9 cellular contexts compared by ENCODE assay signal in the genomic region with DNA sequence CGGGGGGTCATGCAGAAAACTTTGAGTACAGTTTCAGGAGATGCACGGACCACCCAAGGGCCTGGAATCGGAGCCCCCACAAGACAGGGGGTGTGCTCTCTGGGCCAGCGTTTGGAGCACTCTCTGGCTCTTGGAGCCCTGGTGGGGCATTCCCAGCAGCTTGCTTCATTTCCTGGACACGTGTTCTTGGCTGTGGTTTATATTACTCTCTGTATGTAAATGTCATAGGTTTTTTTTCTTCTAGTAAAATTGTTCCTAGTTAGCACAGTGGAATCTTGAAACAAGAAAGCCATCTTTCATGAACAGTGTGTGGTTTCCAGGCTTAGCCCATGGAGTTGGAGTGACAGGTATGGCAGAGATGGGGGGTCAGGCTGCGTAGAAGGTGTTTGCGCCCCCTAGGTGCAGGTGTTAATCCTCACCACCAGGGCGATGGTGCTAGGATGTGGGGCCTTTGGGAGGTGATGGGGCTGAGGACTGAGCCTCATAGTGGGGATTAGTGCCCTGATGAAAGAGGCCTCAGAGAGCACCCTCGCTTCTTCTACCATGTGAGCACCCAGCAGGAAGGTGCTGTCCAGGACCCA.
A peak's percentile ranks its signal among the peaks of the same experiment; 100 is the strongest.
DNase-seq lines count a peak whose midpoint lies in the region; ATAC-seq, FAIRE-seq and TF ChIP-seq lines count a peak whose summit lies in the region.
"Had no signal": no experiment of that assay in that cellular context is flagged by ENCODE, and none has a peak within 500 bp of the region (broad histone marks: within the 10 kb centered on the region; RNA-seq: fewer than 3 reads in every experiment).

No MANE protein-coding gene starts in this region.

- H2BK120ac ChIP-seq in trophoblast cell (ENCODE audit: insufficient read depth, low read length, poor library complexity) = no peak overlapping the region

- DNase-seq in A549 (ENCODE audit: low read depth in 1 of 2, low spot score in 1 of 2) = peak; percentile 46 to 48
- peak; percentile 32 for DNase-seq in GM04504 (ENCODE audit: low read depth)
- peak; percentile 18 for DNase-seq in RKO (ENCODE audit: low spot score)
- DNase-seq in fibroblast of the conjunctiva (ENCODE audit: low read depth) = peak; percentile 9
- DNase-seq in trophoblast cell = no peak
- DNase-seq in mucosa of gallbladder (ENCODE audit: low spot score) = no peak
- no peak for DNase-seq in CD8-positive, alpha-beta memory T cell

- H3K27me3 Mint-ChIP-seq in CD8-positive, alpha-beta memory T cell = peaks cover 3 to 10% of the 10 kb centered on the region in 2 donors

- H3K79me1 ChIP-seq in trophoblast cell (ENCODE audit: low read length) = no peaks in the 10 kb centered on the region

- H3K4me3 ChIP-seq in A549 (no peak overlapping the region), trophoblast cell (ENCODE audit: low read depth, low read length) (no peak overlapping the region)
- H3K4me3 ChIP-seq in CD8-positive, alpha-beta memory T cell (ENCODE audit: low read length) = no peak overlapping the region

- TF ChIP-seq EP300 in A549 (IDR thresholded peaks at IDR 0.05) = no peak

- H3K27ac Mint-ChIP-seq in CD8-positive, alpha-beta memory T cell = no peak overlapping the region

- H3K23ac ChIP-seq in trophoblast cell (ENCODE audit: low read length) = no peak overlapping the region

- H3K4me2 ChIP-seq in A549 = no peak overlapping the region
- no peak overlapping the region for H3K4me2 ChIP-seq in trophoblast cell (ENCODE audit: low read length)

- POLR2A ChIA-PET in A549 (lab: Yijun Ruan, JAX) = no interaction called here
- POLR2A ChIA-PET in CD8-positive, alpha-beta memory T cell (lab: Charles Lee) = no interaction called here

- no peaks in the 10 kb centered on the region for H3K27me3 ChIP-seq in trophoblast cell (ENCODE audit: insufficient read depth, low read length)
- H3K27me3 ChIP-seq in CD8-positive, alpha-beta memory T cell (ENCODE audit: insufficient read depth, low read length, poor library complexity, severe bottlenecking) = no peaks in the 10 kb centered on the region

- H3K9me3 Mint-ChIP-seq in CD8-positive, alpha-beta memory T cell = no peaks in the 10 kb centered on the region

- H2AK5ac ChIP-seq in trophoblast cell (ENCODE audit: low read length) = no peak overlapping the region

- no peaks in the 10 kb centered on the region; the same call in 2 of the 3 replicates for H3K4me1 ChIP-seq in A549
- no peaks in the 10 kb centered on the region for H3K4me1 ChIP-seq in trophoblast cell (ENCODE audit: control insufficient read depth in 1 of 2, insufficient read depth in 2 of 2, low read length in 2 of 2)
- H3K4me1 ChIP-seq in CD8-positive, alpha-beta memory T cell (ENCODE audit: insufficient read depth, low read length) = no peaks in the 10 kb centered on the region

- no peak for TF ChIP-seq POLR2A in A549 (IDR thresholded peaks at IDR 0.05; ENCODE audit: low read length)

- no peak overlapping the region for H3K4ac ChIP-seq in trophoblast cell (ENCODE audit: low read depth, low read length)

- TF ChIP-seq CTCF in A549 (IDR thresholded peaks at IDR 0.05) = no peak

- H2BK12ac ChIP-seq in trophoblast cell (ENCODE audit: low read length) = no peak overlapping the region

- no peak overlapping the region for H3K18ac ChIP-seq in trophoblast cell (ENCODE audit: low read length)

- H3K14ac ChIP-seq in trophoblast cell (ENCODE audit: low read length) = no peak overlapping the region

- no peak overlapping the region for H3K27ac ChIP-seq in A549
- no peak overlapping the region for H3K27ac ChIP-seq in trophoblast cell (ENCODE audit: low read depth, low read length)
- H3K27ac ChIP-seq in CD8-positive, alpha-beta memory T cell (ENCODE audit: low read depth, low read length) = no peak overlapping the region

- H4K91ac ChIP-seq in trophoblast cell (ENCODE audit: low read depth, low read length) = no peak overlapping the region

- no peaks in the 10 kb centered on the region for H3K79me2 ChIP-seq in trophoblast cell (ENCODE audit: control insufficient read depth, insufficient read depth, low read length, poor library complexity)

- no peak for FAIRE-seq in A549 (lab: Jason Lieb, UNC)

- CTCF ChIA-PET in A549 (lab: Yijun Ruan, JAX) = interaction anchor here (0.8 to 1.9 kb wide), 3 partner anchors 10 to 29 kb away, joined by 3 to 5 read pairs (median 4); no protein-coding TSS in a partner anchor
- CTCF ChIA-PET in CD8-positive, alpha-beta memory T cell (lab: Charles Lee) = no interaction called here

- H4K8ac ChIP-seq in trophoblast cell (ENCODE audit: low read depth, low read length) = no peak overlapping the region

- ATAC-seq in A549 (peak; percentile 27 to 68; a peak in 5 of 6 replicates), HG03469 (IDR thresholded peaks at IDR 0.05; ENCODE audit: unreplicated experiment) (no peak)
- ATAC-seq: left lobe of liver had no signal

- H3K4me1 Mint-ChIP-seq in CD8-positive, alpha-beta memory T cell = peaks cover 0 to 2% (median 0%) of the 10 kb centered on the region in 3 donors

- no peak overlapping the region for H2AFZ ChIP-seq in trophoblast cell (ENCODE audit: insufficient read depth, low read length, poor library complexity)

- no peak for TF ChIP-seq RAD21 in A549 (conservative IDR thresholded peaks at IDR 0.05 in 1 of 2, IDR thresholded peaks at IDR 0.05 in 1 of 2)

- no peaks in the 10 kb centered on the region for H3K36me3 Mint-ChIP-seq in CD8-positive, alpha-beta memory T cell

- no peak overlapping the region for H3K9ac ChIP-seq in trophoblast cell (ENCODE audit: low read length)

- WGBS in A549 (ENCODE audit: missing lambda C conversion rate) = 36% methylated on average over 9 of the region's 9 CpGs
- no CpG with 5 or more reads among the region's 9 CpGs for WGBS in trophoblast cell (ENCODE audit: extremely low coverage, insufficient coverage, insufficient read length)

- no peaks in the 10 kb centered on the region for H3K36me3 ChIP-seq in trophoblast cell (ENCODE audit: control insufficient read depth in 1 of 2, insufficient read depth in 2 of 2, low read length in 2 of 2)
- H3K36me3 ChIP-seq in CD8-positive, alpha-beta memory T cell (ENCODE audit: insufficient read depth, low read length) = no peaks in the 10 kb centered on the region

- H3K9me3 ChIP-seq in A549 = no peaks in the 10 kb centered on the region
- no peaks in the 10 kb centered on the region for H3K9me3 ChIP-seq in trophoblast cell (ENCODE audit: insufficient read depth, low read depth, low read length)
- no peaks in the 10 kb centered on the region for H3K9me3 ChIP-seq in CD8-positive, alpha-beta memory T cell (ENCODE audit: low read length)

- no peak overlapping the region for H2BK5ac ChIP-seq in trophoblast cell (ENCODE audit: low read depth, low read length, poor library complexity)

- no peak overlapping the region for H3K4me3 Mint-ChIP-seq in CD8-positive, alpha-beta memory T cell

- H4K12ac ChIP-seq in trophoblast cell (ENCODE audit: low read depth, low read length) = no peak overlapping the region

TF ChIP-seq in A549, 52 proteins besides CTCF, POLR2A, EP300 and RAD21:
- TF ChIP-seq ZSCAN20 (CRISPR knock-in tag; IDR thresholded peaks at IDR 0.05) = no peak
- TF ChIP-seq, protein P1, sequence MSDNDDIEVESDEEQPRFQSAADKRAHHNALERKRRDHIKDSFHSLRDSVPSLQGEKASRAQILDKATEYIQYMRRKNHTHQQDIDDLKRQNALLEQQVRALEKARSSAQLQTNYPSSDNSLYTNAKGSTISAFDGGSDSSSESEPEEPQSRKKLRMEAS (IDR thresholded peaks at IDR 0.05) = 0 out of 2 replicates have a peak, but pooled peaks have one; percentile 16
TF ChIP-seq in A549: peak in this region for 1.

Comparison
In these comparisons a context has a peak if more than half of its experiments do, and no peak if none do; other contexts are left out.
1. DNase-seq: peak in A549 (2 of 2), GM04504 (single experiment), RKO (single experiment) and fibroblast of the conjunctiva (single experiment); none in trophoblast cell (0 of 2), mucosa of gallbladder (single experiment) and CD8-positive, alpha-beta memory T cell (0 of 5).